8 cellular contexts compared by ENCODE assay signal in the genomic region with DNA sequence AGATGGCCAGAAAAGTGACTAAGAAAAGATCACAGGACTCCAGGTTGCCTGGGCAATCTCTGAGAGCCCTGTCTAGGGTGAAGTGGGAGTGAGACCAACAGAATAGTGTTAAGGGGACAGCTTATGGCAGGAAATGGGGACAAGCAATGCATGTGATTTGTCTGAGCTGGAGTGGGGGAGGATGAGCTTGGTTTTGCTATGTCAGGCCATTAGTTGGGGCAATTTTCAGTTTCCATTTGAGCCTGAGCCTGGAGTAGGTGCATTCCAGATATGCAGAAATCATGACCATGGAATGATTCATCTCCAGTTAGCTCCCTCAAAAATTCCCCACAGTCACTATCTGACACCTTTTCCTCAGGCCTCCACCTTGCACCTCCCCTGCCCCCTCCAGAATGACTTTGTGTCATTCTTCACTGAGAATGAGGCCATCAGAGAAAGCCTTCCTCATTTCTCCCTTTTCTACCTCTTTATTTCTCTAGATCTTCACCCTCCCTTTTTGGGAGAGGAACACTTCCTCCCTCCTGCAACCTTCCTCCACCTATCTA.
DNase-seq lines count a peak whose midpoint lies in the region; ATAC-seq, FAIRE-seq and TF ChIP-seq lines count a peak whose summit lies in the region.

No MANE protein-coding gene starts in this region.

- no peak for FAIRE-seq in kidney (lab: Jason Lieb, UNC)

- peak; percentile 46 for DNase-seq in activated CD8-positive, alpha-beta memory T cell treated with anti-CD3 and anti-CD28 coated beads, Interleukin-2, amount 50 U/mL, for 24 hours (ENCODE audit: extremely low read depth)
- no peak for DNase-seq in activated CD8-positive, alpha-beta memory T cell treated with anti-CD3 and anti-CD28 coated beads, Interleukin-2, amount 50 U/mL, for 48 hours
- DNase-seq in RPMI7951 (ENCODE audit: low read depth) (peak; percentile 70), lung microvascular endothelial cell (ENCODE audit: low read depth in 2 of 2) (peak; percentile 41 to 52), kidney (no peak), ureter (ENCODE audit: low spot score) (no peak), NOMO-1 (lab: John Stamatoyannopoulos, UW; ENCODE audit: unreplicated experiment in 2 of 2) (no peak)

- H3K36me3 ChIP-seq in kidney (ENCODE audit: control insufficient read depth in 1 of 2, insufficient read depth in 2 of 2, low read length in 2 of 2), result no peaks in the 10 kb centered on the region

- intact Hi-C loops in kidney (cut with DNase I), result no loop called here

- no peak for TF ChIP-seq CTCF in kidney (IDR thresholded peaks at IDR 0.05; ENCODE audit: borderline replicate concordance, extremely low read depth, insufficient read depth)

- no peak overlapping the region for H3K9ac ChIP-seq in kidney (ENCODE audit: low read length in 2 of 2)

- H3K9me3 ChIP-seq in kidney (ENCODE audit: control insufficient read depth in 1 of 2, low read length in 2 of 2), result no peaks in the 10 kb centered on the region

- H3K4me1 ChIP-seq in kidney (ENCODE audit: control insufficient read depth in 1 of 2, insufficient read depth in 1 of 2, low read depth in 1 of 2, low read length in 2 of 2), result peaks cover 26 to 30% of the 10 kb centered on the region in 2 donors

- H3K27ac ChIP-seq in kidney (ENCODE audit: low read depth in 2 of 2, low read length in 2 of 2), result peak overlapping the region in 1 of 2 donors; percentile 76

- ATAC-seq in HG02763 (IDR thresholded peaks at IDR 0.05; ENCODE audit: unreplicated experiment), result peak; percentile 50

- no peak overlapping the region for H3K4me3 ChIP-seq in kidney (ENCODE audit: low read length in 2 of 2)

Comparison
In these comparisons a context has a peak if more than half of its experiments do, and no peak if none do; other contexts are left out.
1. DNase-seq: peak in activated CD8-positive, alpha-beta memory T cell treated with anti-CD3 and anti-CD28 coated beads, Interleukin-2, amount 50 U/mL, for 24 hours (single experiment), RPMI7951 (single experiment) and lung microvascular endothelial cell (2 of 2); none in activated CD8-positive, alpha-beta memory T cell treated with anti-CD3 and anti-CD28 coated beads, Interleukin-2, amount 50 U/mL, for 48 hours (single experiment), kidney (single experiment), ureter (single experiment) and NOMO-1 (0 of 2).